14 cellular contexts compared by ENCODE assay signal in the genomic region with DNA sequence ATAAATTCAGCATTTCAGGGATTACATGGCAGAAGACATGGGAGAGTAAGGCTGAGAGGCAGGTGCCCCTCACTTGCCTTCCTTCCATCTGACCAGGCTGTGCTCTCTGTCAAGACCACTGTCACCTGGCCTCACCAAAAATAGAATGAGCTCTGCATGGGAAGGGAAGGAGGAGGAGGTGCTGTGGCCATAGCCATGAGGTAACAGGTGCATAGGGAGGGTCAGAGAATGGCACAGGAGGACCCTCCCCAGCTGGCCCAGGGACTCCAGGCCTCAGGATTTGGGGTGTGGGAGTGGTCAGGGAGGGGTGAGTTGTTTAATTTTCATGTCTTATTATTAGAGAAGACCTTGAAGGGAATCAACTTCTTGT.
DNase-seq lines count a peak whose midpoint lies in the region; ATAC-seq and TF ChIP-seq lines count a peak whose summit lies in the region.
"Had no signal": no experiment of that assay in that cellular context is flagged by ENCODE, and none has a peak within 500 bp of the region (broad histone marks: within the 10 kb centered on the region; RNA-seq: fewer than 3 reads in every experiment).

No MANE protein-coding gene starts in this region.

- ATAC-seq in GM21447 (IDR thresholded peaks at IDR 0.05; ENCODE audit: unreplicated experiment): no peak
- ATAC-seq: Right ventricle myocardium inferior, SK-N-SH treated with all-trans-retinoic acid at 6 μM for 48 hours had no signal

- H3K4me3 ChIP-seq in esophagus muscularis mucosa: no peak overlapping the region

- no peaks in the 10 kb centered on the region for H3K4me1 ChIP-seq in esophagus muscularis mucosa

- no peaks in the 10 kb centered on the region for H3K36me3 ChIP-seq in esophagus muscularis mucosa

- peak; percentile 98 for DNase-seq in NCI-H748 (lab: John Stamatoyannopoulos, UW; ENCODE audit: unreplicated experiment)
- no peak for DNase-seq in NCI-H748 treated with DMSO at 0.1 percent for 48 hours (lab: John Stamatoyannopoulos, UW)
- peak; percentile 50 for DNase-seq in NCI-H2029 treated with DMSO at 0.1 percent for 48 hours (lab: John Stamatoyannopoulos, UW)
- peak; percentile 87 to 93 for DNase-seq in SHP77 (lab: John Stamatoyannopoulos, UW)
- DNase-seq in NCI-H1694 (lab: John Stamatoyannopoulos, UW): no peak
- DNase-seq in esophagus muscularis mucosa (ENCODE audit: extremely low spot score): no peak
- no peak for DNase-seq in activated CD4-positive, alpha-beta T cell treated with anti-CD3 and anti-CD28 coated beads for 4 hours
- DNase-seq: Calu3, GF-D8, NCI-H2171, NCI-H524 had no signal

- TF ChIP-seq EP300 in esophagus muscularis mucosa (IDR thresholded peaks at IDR 0.05): no peak

- intact Hi-C loops in esophagus muscularis mucosa (cut with DNase I): no loop called here

- H3K27me3 ChIP-seq in esophagus muscularis mucosa: peaks cover 0 to 5% (median 0%) of the 10 kb centered on the region in 4 donors

- TF ChIP-seq CTCF in esophagus muscularis mucosa (IDR thresholded peaks at IDR 0.05): no peak

- H3K27ac ChIP-seq in esophagus muscularis mucosa (replicated peaks in 1 of 4): no peak overlapping the region

- TF ChIP-seq POLR2A in esophagus muscularis mucosa (IDR thresholded peaks at IDR 0.05; ENCODE audit: low read depth): no peak

- no peaks in the 10 kb centered on the region for H3K9me3 ChIP-seq in esophagus muscularis mucosa

Comparison
In these comparisons a context has a peak if more than half of its experiments do, and no peak if none do; other contexts are left out.
1. DNase-seq: peak in NCI-H748 (single experiment), NCI-H2029 treated with DMSO at 0.1 percent for 48 hours (single experiment) and SHP77 (2 of 2); none in NCI-H748 treated with DMSO at 0.1 percent for 48 hours (single experiment), NCI-H1694 (single experiment), esophagus muscularis mucosa (single experiment) and activated CD4-positive, alpha-beta T cell treated with anti-CD3 and anti-CD28 coated beads for 4 hours (0 of 2).